Comparison of ENCODE assay signal across 22 cellular contexts in the genomic region with DNA sequence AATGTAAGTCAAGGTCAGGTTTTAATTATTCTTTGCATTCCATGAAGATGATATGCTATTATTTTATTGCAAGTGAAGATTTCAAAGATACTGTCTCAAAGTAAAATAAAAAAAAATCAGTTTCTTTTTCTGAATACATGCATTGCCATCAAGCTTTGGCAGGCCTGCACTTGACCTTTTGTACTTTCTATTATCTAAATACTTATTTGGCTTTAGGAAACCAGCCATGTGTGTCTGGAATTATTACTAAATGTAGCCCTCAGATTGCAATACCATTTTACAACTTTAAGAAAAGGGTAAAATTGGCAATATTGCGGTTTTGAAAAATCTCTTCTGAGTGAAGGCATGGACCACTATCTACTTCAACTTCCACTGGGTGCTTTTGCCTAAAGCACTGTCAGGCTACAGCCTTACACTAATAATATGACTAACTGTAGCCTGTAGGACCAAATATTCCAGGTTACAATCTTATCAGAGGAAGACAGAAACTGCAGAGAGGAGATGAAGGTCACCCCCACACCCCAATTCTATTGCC.
DNase-seq lines count a peak whose midpoint lies in the region; ATAC-seq and TF ChIP-seq lines count a peak whose summit lies in the region.
"Had no signal": no experiment of that assay in that cellular context is flagged by ENCODE, and none has a peak within 500 bp of the region (broad histone marks: within the 10 kb centered on the region; RNA-seq: fewer than 3 reads in every experiment).

No MANE protein-coding gene starts in this region.

- H3K9ac ChIP-seq in Karpas-422 (ENCODE audit: low read length), result no peak overlapping the region
- H3K9ac ChIP-seq: KMS-11 had no signal

- intact Hi-C loops in ascending aorta (cut with DNase I), result loop anchor here (5.0 to 10.0 kb wide), 3 partner anchors 166 to 506 kb away; no protein-coding TSS in a partner anchor
- intact Hi-C loops in sciatic nerve (cut with DNase I), result no loop called here

- TF ChIP-seq CTCF in ascending aorta (IDR thresholded peaks at IDR 0.05) (no peak), fibroblast of villous mesenchyme (IDR thresholded peaks at IDR 0.05; ENCODE audit: insufficient read depth, low read depth, low read length) (no peak)

- no peaks in the 10 kb centered on the region for H3K36me3 ChIP-seq in ascending aorta
- no peaks in the 10 kb centered on the region for H3K36me3 ChIP-seq in Karpas-422 (ENCODE audit: insufficient read depth, low read length)
- H3K36me3 ChIP-seq: prostate gland had no signal

- H3K9me3 ChIP-seq in ascending aorta, result no peaks in the 10 kb centered on the region
- no peaks in the 10 kb centered on the region for H3K9me3 ChIP-seq in Karpas-422 (ENCODE audit: low read length)
- H3K9me3 ChIP-seq: prostate gland had no signal

- H3K79me2 ChIP-seq in Karpas-422 (ENCODE audit: low read length), result no peaks in the 10 kb centered on the region

- peak overlapping the region; percentile 74 to 78 for H3K27ac ChIP-seq in ascending aorta
- H3K27ac ChIP-seq in Karpas-422 (ENCODE audit: low read length), result no peak overlapping the region
- H3K27ac ChIP-seq: KMS-11, prostate gland had no signal

- no peak overlapping the region for H2AFZ ChIP-seq in Karpas-422 (ENCODE audit: low read length)

- H3K4me1 ChIP-seq in ascending aorta (peaks cover 2 to 54% of the 10 kb centered on the region in 2 donors), Karpas-422 (ENCODE audit: low read length) (no peaks in the 10 kb centered on the region)
- H3K4me1 ChIP-seq: prostate gland had no signal

- peak; percentile 39 for ATAC-seq in sciatic nerve
- ATAC-seq in GM18858 (IDR thresholded peaks at IDR 0.05; ENCODE audit: unreplicated experiment), result no peak
- ATAC-seq: activated CD8-positive, alpha-beta memory T cell treated with anti-CD3 and anti-CD28 coated beads, Interleukin-2, amount 10 ng/mL, durations not matched to agents 7 days and 5 days; activated naive CD8-positive, alpha-beta T cell treated with anti-CD3 and anti-CD28 coated beads, Interleukin-2, amount 50 U/mL, for 24 hours; natural killer cell treated with Interleukin-12 subunit alpha and Interleukin-12 subunit beta and Interleukin-15 and Interleukin-18, amount 100 ng/mL, for 72 hours; stimulated activated memory B cell treated with anti-CD40 and anti-IgM and Interleukin-4, amounts not matched to agents 10 μg/mL and 1 μg/mL and 100 μg/mL, for 72 hours had no signal

- H3K4me2 ChIP-seq in Karpas-422 (ENCODE audit: low read depth, low read length, poor library complexity, severe bottlenecking), result no peak overlapping the region
- H3K4me2 ChIP-seq: KMS-11 had no signal

- no peak overlapping the region for H3K4me3 ChIP-seq in ascending aorta
- no peak overlapping the region for H3K4me3 ChIP-seq in fibroblast of villous mesenchyme (ENCODE audit: low read depth, low read length)
- H3K4me3 ChIP-seq in Karpas-422 (ENCODE audit: low read length), result no peak overlapping the region
- H3K4me3 ChIP-seq: prostate gland had no signal

- H4K20me1 ChIP-seq in Karpas-422 (ENCODE audit: insufficient read depth, low read depth, low read length), result no peaks in the 10 kb centered on the region

- H3K27me3 ChIP-seq in ascending aorta, result no peaks in the 10 kb centered on the region
- H3K27me3 ChIP-seq in Karpas-422 (ENCODE audit: low read length), result no peaks in the 10 kb centered on the region

- DNase-seq in EL (peak; percentile 34), ascending aorta (ENCODE audit: low spot score in 2 of 2) (no peak), fibroblast of villous mesenchyme (ENCODE audit: low read depth) (peak; percentile 64), sciatic nerve (ENCODE audit: low spot score) (no peak), Karpas-422 (no peak)
- no peak for DNase-seq in activated naive CD4-positive, alpha-beta T cell treated with anti-CD3 and anti-CD28 coated beads, Interleukin-2, amount 50 U/mL, for 16 hours
- DNase-seq in stimulated activated CD4-positive, alpha-beta T cell treated with anti-CD3 and anti-CD28 coated beads, Interleukin-2, amount 100 ng/mL, for 48 hours, result no peak
- DNase-seq: activated CD4-positive, alpha-beta T cell treated with anti-CD3 and anti-CD28 coated beads for 4 hours; activated CD8-positive, alpha-beta memory T cell treated with anti-CD3 and anti-CD28 coated beads, Interleukin-2, amount 10 ng/mL, durations not matched to agents 7 days and 5 days; activated naive CD8-positive, alpha-beta T cell treated with anti-CD3 and anti-CD28 coated beads, Interleukin-2, amount 50 U/mL, for 24 hours; COR-L47; effector CD4-positive, alpha-beta T cell; hippocampal formation; NCI-H1092; NCI-H2029; NCI-H446; SW 1271 had no signal

- H3K9me2 ChIP-seq in Karpas-422 (replicated peaks; ENCODE audit: insufficient read depth, low read length), result no peaks in the 10 kb centered on the region

Comparison
In these comparisons a context has a peak if more than half of its experiments do, and no peak if none do; other contexts are left out.
1. DNase-seq: peak in EL (single experiment) and fibroblast of villous mesenchyme (single experiment); none in ascending aorta (0 of 2), sciatic nerve (single experiment), Karpas-422 (single experiment), activated naive CD4-positive, alpha-beta T cell treated with anti-CD3 and anti-CD28 coated beads, Interleukin-2, amount 50 U/mL, for 16 hours (single experiment) and stimulated activated CD4-positive, alpha-beta T cell treated with anti-CD3 and anti-CD28 coated beads, Interleukin-2, amount 100 ng/mL, for 48 hours (0 of 2).